9 cellular contexts compared by ENCODE assay signal in genomic region chr10:77428776-77429395, GRCh38.
DNase-seq lines count a peak whose midpoint lies in the region; ATAC-seq, FAIRE-seq and TF ChIP-seq lines count a peak whose summit lies in the region.
"Had no signal": no experiment of that assay in that cellular context is flagged by ENCODE, and none has a peak within 500 bp of the region (broad histone marks: within the 10 kb centered on the region; RNA-seq: fewer than 3 reads in every experiment).

No MANE protein-coding gene starts in this region.

- H2BK5ac ChIP-seq in mesenchymal stem cell (ENCODE audit: low read depth, low read length, poor library complexity, severe bottlenecking) = no peak overlapping the region

- intact Hi-C loops in activated T-helper 1 cell treated with anti-CD3 and anti-CD28 coated beads, Interleukin-12 subunit alpha, Interleukin-12 subunit beta, Interleukin-2, Interleukin-4 antibody, amounts not matched to agents 30 ng/mL and 10 ng/mL and 1 ng/mL, durations not matched to agents 14 hours and 24 hours and 36 hours (cut with micrococcal nuclease) = no loop called here

- no peak overlapping the region for H4K91ac ChIP-seq in mesenchymal stem cell (ENCODE audit: low read length)

- CTCF ChIA-PET in BJ (lab: Yijun Ruan, JAX) = interaction anchor here (0.8 to 3.7 kb wide), 15 partner anchors 11 to 255 kb away, joined by 3 to 15 read pairs (median 4); no protein-coding TSS in a partner anchor

- POLR2A ChIA-PET in BJ (lab: Charles Lee) = interaction anchor here (0.6 kb wide), 1 partner anchor 329 kb away, joined by 17 read pairs; no protein-coding TSS in a partner anchor

- H4K8ac ChIP-seq in mesenchymal stem cell (ENCODE audit: low read length) = no peak overlapping the region

- peaks cover 13% of the 10 kb centered on the region for H3K79me1 ChIP-seq in mesenchymal stem cell (replicated peaks; ENCODE audit: low read length, poor library complexity, severe bottlenecking)

- H3K9me3 Mint-ChIP-seq in activated T-helper 1 cell treated with anti-CD3 and anti-CD28 coated beads, Interleukin-12 subunit alpha, Interleukin-12 subunit beta, Interleukin-2, Interleukin-4 antibody, amounts not matched to agents 30 ng/mL and 10 ng/mL and 1 ng/mL, durations not matched to agents 14 hours and 24 hours and 36 hours = no peaks in the 10 kb centered on the region

- no peak overlapping the region for H3K4me3 Mint-ChIP-seq in activated T-helper 1 cell treated with anti-CD3 and anti-CD28 coated beads, Interleukin-12 subunit alpha, Interleukin-12 subunit beta, Interleukin-2, Interleukin-4 antibody, amounts not matched to agents 30 ng/mL and 10 ng/mL and 1 ng/mL, durations not matched to agents 14 hours and 24 hours and 36 hours

- TF ChIP-seq CTCF in BJ (IDR thresholded peaks at IDR 0.05; ENCODE audit: insufficient read depth, low read depth, low read length) = peak; percentile 71
- peak; percentile 55 for TF ChIP-seq CTCF in LNCAP (IDR thresholded peaks at IDR 0.05)
- TF ChIP-seq CTCF in bronchial epithelial cell (IDR thresholded peaks at IDR 0.05; ENCODE audit: insufficient read depth, low read length, severe bottlenecking) = peak; percentile 69

- H3K23ac ChIP-seq in mesenchymal stem cell (ENCODE audit: low read length in 2 of 2) = no peak overlapping the region

- no peak overlapping the region for H3K9ac ChIP-seq in mesenchymal stem cell (ENCODE audit: low read length)
- H3K9ac ChIP-seq: parathyroid adenoma had no signal

- no peak overlapping the region for H2BK15ac ChIP-seq in mesenchymal stem cell (ENCODE audit: low read depth, poor library complexity, severe bottlenecking)

- H3K4ac ChIP-seq in mesenchymal stem cell (ENCODE audit: low read depth in 1 of 2, low read length in 2 of 2) = no peak overlapping the region

- H3K36me3 ChIP-seq in BJ (ENCODE audit: control insufficient read depth, insufficient read depth, low read length) (no peaks in the 10 kb centered on the region), bronchial epithelial cell (ENCODE audit: control insufficient read depth, insufficient read depth, low read length) (no peaks in the 10 kb centered on the region), mesenchymal stem cell (ENCODE audit: control insufficient read depth in 1 of 2, insufficient read depth in 2 of 2, low read depth in 1 of 2, low read length in 2 of 2) (no peaks in the 10 kb centered on the region)

- H3K4me3 ChIP-seq in BJ (ENCODE audit: low read depth, low read length) (no peak overlapping the region), bronchial epithelial cell (ENCODE audit: low read depth, low read length) (no peak overlapping the region), mesenchymal stem cell (ENCODE audit: insufficient read depth in 1 of 2, low read depth in 1 of 2, low read length in 2 of 2) (no peak overlapping the region)

- peaks cover 6% of the 10 kb centered on the region for H3K4me1 ChIP-seq in mesenchymal stem cell (ENCODE audit: control insufficient read depth, insufficient read depth, low read depth, low read length)
- H3K4me1 ChIP-seq: parathyroid adenoma had no signal

- FAIRE-seq in bronchial epithelial cell (lab: Jason Lieb, UNC) = no peak

- no peak overlapping the region for H2AFZ ChIP-seq in mesenchymal stem cell (ENCODE audit: low read depth, low read length)
- H2AFZ ChIP-seq: parathyroid adenoma had no signal

- DNase-seq in BJ (ENCODE audit: low read depth) = no peak
- DNase-seq in bronchial epithelial cell (ENCODE audit: low read depth) = peak; percentile 52
- DNase-seq in mesenchymal stem cell = peak; percentile 74
- DNase-seq in activated naive CD4-positive, alpha-beta T cell treated with Interleukin-2 at 50 U/mL for 16 hours = no peak
- no peak for DNase-seq in activated T-cell treated with anti-CD3 and anti-CD28 coated beads, Interleukin-2, amount 50 U/mL, for 48 hours
- no peak for DNase-seq in activated T-helper 1 cell treated with anti-CD3 and anti-CD28 coated beads, Interleukin-12 subunit alpha, Interleukin-12 subunit beta, Interleukin-2, Interleukin-4 antibody, amounts not matched to agents 30 ng/mL and 10 ng/mL and 1 ng/mL, durations not matched to agents 14 hours and 24 hours and 36 hours (ENCODE audit: low spot score)

- H2BK12ac ChIP-seq in mesenchymal stem cell (ENCODE audit: low read length in 2 of 2) = no peak overlapping the region

- H3K4me2 ChIP-seq in mesenchymal stem cell (ENCODE audit: low read length, poor library complexity, severe bottlenecking) = no peak overlapping the region

- no peaks in the 10 kb centered on the region for H3K4me1 Mint-ChIP-seq in activated T-helper 1 cell treated with anti-CD3 and anti-CD28 coated beads, Interleukin-12 subunit alpha, Interleukin-12 subunit beta, Interleukin-2, Interleukin-4 antibody, amounts not matched to agents 30 ng/mL and 10 ng/mL and 1 ng/mL, durations not matched to agents 14 hours and 24 hours and 36 hours (ENCODE audit: low read depth)

- no peak overlapping the region for H2BK120ac ChIP-seq in mesenchymal stem cell (ENCODE audit: low read depth, low read length)

- no peak overlapping the region for H3K18ac ChIP-seq in mesenchymal stem cell (ENCODE audit: low read depth in 1 of 2, low read length in 2 of 2)

- H3K27me3 ChIP-seq in BJ (ENCODE audit: control insufficient read depth, insufficient read depth, low read length) = no peaks in the 10 kb centered on the region
- no peaks in the 10 kb centered on the region for H3K27me3 ChIP-seq in bronchial epithelial cell (ENCODE audit: control insufficient read depth, insufficient read depth, low read length)
- H3K27me3 ChIP-seq in mesenchymal stem cell (ENCODE audit: control insufficient read depth in 1 of 2, insufficient read depth in 1 of 2, low read length in 2 of 2) = no peaks in the 10 kb centered on the region

- H3K27me3 Mint-ChIP-seq in activated T-helper 1 cell treated with anti-CD3 and anti-CD28 coated beads, Interleukin-12 subunit alpha, Interleukin-12 subunit beta, Interleukin-2, Interleukin-4 antibody, amounts not matched to agents 30 ng/mL and 10 ng/mL and 1 ng/mL, durations not matched to agents 14 hours and 24 hours and 36 hours (ENCODE audit: insufficient read depth) = peaks cover 2% of the 10 kb centered on the region

- ATAC-seq in HG03521 (IDR thresholded peaks at IDR 0.05; ENCODE audit: unreplicated experiment) = no peak

- H3K9me3 ChIP-seq in mesenchymal stem cell (ENCODE audit: control insufficient read depth, low read length) = no peaks in the 10 kb centered on the region

- no peak overlapping the region for H3K27ac Mint-ChIP-seq in activated T-helper 1 cell treated with anti-CD3 and anti-CD28 coated beads, Interleukin-12 subunit alpha, Interleukin-12 subunit beta, Interleukin-2, Interleukin-4 antibody, amounts not matched to agents 30 ng/mL and 10 ng/mL and 1 ng/mL, durations not matched to agents 14 hours and 24 hours and 36 hours

- no peak overlapping the region for H3K14ac ChIP-seq in mesenchymal stem cell (ENCODE audit: low read length in 2 of 2)

- 72% methylated on average over 2 of the region's 3 CpGs for WGBS in mesenchymal stem cell

- no peak overlapping the region for H3K27ac ChIP-seq in mesenchymal stem cell (ENCODE audit: low read length, poor library complexity, severe bottlenecking)
- H3K27ac ChIP-seq: parathyroid adenoma had no signal

- no peak overlapping the region for H2AK5ac ChIP-seq in mesenchymal stem cell (ENCODE audit: low read length, severe bottlenecking)

- H3K36me3 Mint-ChIP-seq in activated T-helper 1 cell treated with anti-CD3 and anti-CD28 coated beads, Interleukin-12 subunit alpha, Interleukin-12 subunit beta, Interleukin-2, Interleukin-4 antibody, amounts not matched to agents 30 ng/mL and 10 ng/mL and 1 ng/mL, durations not matched to agents 14 hours and 24 hours and 36 hours (ENCODE audit: low read depth) = no peaks in the 10 kb centered on the region

Comparison
In these comparisons a context has a peak if more than half of its experiments do, and no peak if none do; other contexts are left out.
1. DNase-seq: peak in bronchial epithelial cell (single experiment) and mesenchymal stem cell (single experiment); none in BJ (single experiment), activated naive CD4-positive, alpha-beta T cell treated with Interleukin-2 at 50 U/mL for 16 hours (single experiment), activated T-cell treated with anti-CD3 and anti-CD28 coated beads, Interleukin-2, amount 50 U/mL, for 48 hours (0 of 2) and activated T-helper 1 cell treated with anti-CD3 and anti-CD28 coated beads, Interleukin-12 subunit alpha, Interleukin-12 subunit beta, Interleukin-2, Interleukin-4 antibody, amounts not matched to agents 30 ng/mL and 10 ng/mL and 1 ng/mL, durations not matched to agents 14 hours and 24 hours and 36 hours (single experiment).
2. Peak in every context shown above with its lines, with median percentiles within 50 percentile points of each other: CTCF ChIP-seq.